8 cellular contexts compared by ENCODE assay signal in genomic region chr9:130736834-130737233, GRCh38.
"Had no signal": no experiment of that assay in that cellular context is flagged by ENCODE, and none has a peak within 500 bp of the region (broad histone marks: within the 10 kb centered on the region; RNA-seq: fewer than 3 reads in every experiment).

No MANE protein-coding gene starts in this region.

- DNase-seq: GOT3, H7, HCEC 1CT, HFFc6, IMR-90, Kasumi-1, KBM-7 had no signal

- H3K4me3 Mint-ChIP-seq: HFFc6 had no signal

- H3K27ac Mint-ChIP-seq: HFFc6 had no signal

- H3K27ac ChIP-seq: KMS-11 had no signal

- H3K4me2 ChIP-seq: KMS-11 had no signal

- H3K9ac ChIP-seq: KMS-11 had no signal
